ENCODE assay signal across 15 cellular contexts in genomic region chr1:207902566-207902965, GRCh38. TPM values are rescaled to one million over a fixed set of nuclear protein-coding genes. Genes with fewer than 3 reads are reported as not detected.
DNase-seq lines count a peak whose midpoint lies in the region; ATAC-seq and TF ChIP-seq lines count a peak whose summit lies in the region.
"Had no signal": no experiment of that assay in that cellular context is flagged by ENCODE, and none has a peak within 500 bp of the region (broad histone marks: within the 10 kb centered on the region; RNA-seq: fewer than 3 reads in every experiment).

No MANE protein-coding gene starts in this region.

- H3K27me3 ChIP-seq in Loucy (ENCODE audit: insufficient read depth, low read length, poor library complexity, severe bottlenecking) (no peaks in the 10 kb centered on the region), esophagus muscularis mucosa (no peaks in the 10 kb centered on the region), lower lobe of right lung (ENCODE audit: low read depth) (no peaks in the 10 kb centered on the region), suprapubic skin (no peaks in the 10 kb centered on the region)

- H3K27ac ChIP-seq in esophagus muscularis mucosa (replicated peaks in 1 of 4) (peak overlapping the region; percentile 22 to 39 (median 28)), lower lobe of right lung (peak overlapping the region; percentile 24), suprapubic skin (peak overlapping the region; percentile 14)
- H3K27ac ChIP-seq: C4-2B had no signal

- H2AFZ ChIP-seq in Loucy (ENCODE audit: low read length) = peak overlapping the region; percentile 31

- TF ChIP-seq POLR2A in esophagus muscularis mucosa (IDR thresholded peaks at IDR 0.05; ENCODE audit: low read depth) = no peak
- TF ChIP-seq POLR2A in suprapubic skin (IDR thresholded peaks at IDR 0.05) = no peak

- intact Hi-C loops in esophagus muscularis mucosa (cut with DNase I) = no loop called here
- intact Hi-C loops in lower lobe of right lung (cut with DNase I) = no loop called here

- 73% methylated on average over 2 of the region's 5 CpGs for WGBS in esophagus muscularis mucosa
- 83% methylated on average over 5 of the region's 5 CpGs for WGBS in suprapubic skin

- TF ChIP-seq EP300 in esophagus muscularis mucosa (IDR thresholded peaks at IDR 0.05) (no peak), suprapubic skin (IDR thresholded peaks at IDR 0.05) (no peak)

- H3K9me3 ChIP-seq in Loucy (ENCODE audit: insufficient read depth, low read depth, low read length) (no peaks in the 10 kb centered on the region), esophagus muscularis mucosa (no peaks in the 10 kb centered on the region), lower lobe of right lung (no peaks in the 10 kb centered on the region), suprapubic skin (no peaks in the 10 kb centered on the region)

- ATAC-seq in lower lobe of right lung (no peak), omental fat pad (ENCODE audit: low FRiP score) (no peak)

- H3K36me3 ChIP-seq in Loucy (ENCODE audit: insufficient read depth, low read length) (no peaks in the 10 kb centered on the region), esophagus muscularis mucosa (peaks cover 0 to 11% (median 0%) of the 10 kb centered on the region in 4 donors), lower lobe of right lung (no peaks in the 10 kb centered on the region), suprapubic skin (no peaks in the 10 kb centered on the region)

- no peaks in the 10 kb centered on the region for H3K79me2 ChIP-seq in Loucy (ENCODE audit: insufficient read depth, low read length)

- no peaks in the 10 kb centered on the region for H3K9me2 ChIP-seq in Loucy (replicated peaks; ENCODE audit: low read depth, low read length)

- TF ChIP-seq CTCF in Loucy (conservative IDR thresholded peaks at IDR 0.05; ENCODE audit: low read length) (no peak), esophagus muscularis mucosa (IDR thresholded peaks at IDR 0.05) (no peak), lower lobe of right lung (IDR thresholded peaks at IDR 0.05) (no peak), suprapubic skin (IDR thresholded peaks at IDR 0.05) (no peak), omental fat pad (IDR thresholded peaks at IDR 0.05) (no peak)

- H3K4me1 ChIP-seq in Loucy (ENCODE audit: insufficient read depth, low read length, poor library complexity, severe bottlenecking) (peaks cover 53% of the 10 kb centered on the region), esophagus muscularis mucosa (peaks cover 17 to 54% (median 31%) of the 10 kb centered on the region in 4 donors), lower lobe of right lung (peaks cover 23% of the 10 kb centered on the region), suprapubic skin (peaks cover 17% of the 10 kb centered on the region)

- H4K20me1 ChIP-seq in Loucy (ENCODE audit: insufficient read depth, low read length, poor library complexity, severe bottlenecking) = no peaks in the 10 kb centered on the region

- H3K4me2 ChIP-seq in Loucy (ENCODE audit: low read depth, low read length, poor library complexity, severe bottlenecking) = peak overlapping the region; percentile 5

- DNase-seq in esophagus muscularis mucosa (ENCODE audit: extremely low spot score) = no peak
- no peak for DNase-seq in lower lobe of right lung
- no peak for DNase-seq in suprapubic skin (ENCODE audit: low spot score in 2 of 2)
- no peak for DNase-seq in NCI-H2196 (lab: John Stamatoyannopoulos, UW; ENCODE audit: unreplicated experiment)
- no peak for DNase-seq in nucleus accumbens (lab: John Stamatoyannopoulos, UW)
- no peak for DNase-seq in omental fat pad (ENCODE audit: low spot score)
- DNase-seq: NCI-H1417; NCI-H187 treated with DMSO at 0.1 percent for 48 hours; NCI-H446; NCI-H69; NK-92 treated with Interleukin-12 subunit alpha and Interleukin-12 subunit beta, amount 100 ng/mL, for 24 hours had no signal

- peaks cover 7% of the 10 kb centered on the region; the same call in 1 of the 2 replicates for H3F3A ChIP-seq in Loucy (ENCODE audit: low read depth)

- no peak overlapping the region for H3K4me3 ChIP-seq in Loucy (ENCODE audit: low read length, poor library complexity, severe bottlenecking)
- no peak overlapping the region for H3K4me3 ChIP-seq in esophagus muscularis mucosa
- H3K4me3 ChIP-seq in lower lobe of right lung = no peak overlapping the region
- no peak overlapping the region for H3K4me3 ChIP-seq in suprapubic skin

- peak overlapping the region; percentile 68 for H3K9ac ChIP-seq in Loucy (ENCODE audit: low read depth, low read length, poor library complexity, severe bottlenecking)

RNA-seq across cellular contexts. Expression of gene CD34, which starts 8.4 kb away (rescaled TPM):
- total RNA-seq in esophagus muscularis mucosa = 100 to 1,000 TPM in 2 of 4 donors, 10 to 100 TPM in 2; 70.2 to 136 (median 93.3) TPM
- 44.6 TPM for total RNA-seq in lower lobe of right lung
- 10 to 100 TPM; 11.1 to 31.1 (median 17.1) TPM for total RNA-seq in suprapubic skin
- total RNA-seq in omental fat pad = 100 to 1,000 TPM in 1 of 4 donors, 10 to 100 TPM in 3; 52.6 to 123 (median 76.9) TPM
- total RNA-seq: HT-29, OCI-LY7 had no signal
